15 cellular contexts compared by ENCODE assay signal in genomic region chr5:141517902-141518610, GRCh38. TPM values are rescaled to one million over a fixed set of nuclear protein-coding genes. Genes with fewer than 3 reads are reported as not detected.
DNase-seq lines count a peak whose midpoint lies in the region; ATAC-seq and TF ChIP-seq lines count a peak whose summit lies in the region.
"Had no signal": no experiment of that assay in that cellular context is flagged by ENCODE, and none has a peak within 500 bp of the region (broad histone marks: within the 10 kb centered on the region; RNA-seq: fewer than 3 reads in every experiment).

No MANE protein-coding gene starts in this region.

- peaks cover 6 to 48% of the 10 kb centered on the region in 2 experiments; a peak in 3 of 4 replicates for H3K79me1 ChIP-seq in IMR-90 (ENCODE audit: low read depth in 1 of 2, low read length in 2 of 2)

- intact Hi-C loops in IMR-90 (cut with micrococcal nuclease) (no loop called here), body of pancreas (cut with DNase I) (loop anchor here (10.0 kb wide), 1 partner anchor 103 kb away; the partner anchor contains the start of genes PCDHGA10 and PCDHGB7)

- peak overlapping the region; percentile 47; the same call in 1 of the 2 replicates for H2BK20ac ChIP-seq in IMR-90 (ENCODE audit: low read depth, low read length)

- H3K4me3 ChIP-seq in IMR-90 (ENCODE audit: insufficient read depth, low read depth, low read length): no peak overlapping the region
- H3K4me3 ChIP-seq in hepatocyte: no peak overlapping the region
- no peak overlapping the region for H3K4me3 ChIP-seq in skeletal muscle tissue (ENCODE audit: low read length in 3 of 3)
- no peak overlapping the region for H3K4me3 ChIP-seq in body of pancreas
- H3K4me3 ChIP-seq: lung, right atrium auricular region had no signal

- H3K27me3 ChIP-seq in IMR-90 (ENCODE audit: control insufficient read depth, insufficient read depth, low read length) (no peaks in the 10 kb centered on the region), hepatocyte (no peaks in the 10 kb centered on the region), skeletal muscle tissue (ENCODE audit: control insufficient read depth in 3 of 3, insufficient read depth in 3 of 3, low read length in 3 of 3) (no peaks in the 10 kb centered on the region), body of pancreas (no peaks in the 10 kb centered on the region)
- H3K27me3 ChIP-seq: right atrium auricular region had no signal

- no peak overlapping the region for H3K56ac ChIP-seq in IMR-90 (ENCODE audit: extremely low read depth, insufficient read depth, low read length)

- H3K27ac ChIP-seq in IMR-90 (ENCODE audit: insufficient read depth, low read length) (peak overlapping the region; percentile 77; the same call in 1 of the 2 replicates), hepatocyte (peak overlapping the region; percentile 48), skeletal muscle tissue (ENCODE audit: low read depth, low read length) (peak overlapping the region; percentile 96), body of pancreas (no peak overlapping the region)

- H3K4me1 ChIP-seq in IMR-90 (ENCODE audit: control insufficient read depth, insufficient read depth, low read length) (peaks cover 57% of the 10 kb centered on the region), hepatocyte (ENCODE audit: insufficient read depth) (peaks cover 38% of the 10 kb centered on the region), skeletal muscle tissue (ENCODE audit: control insufficient read depth in 3 of 3, insufficient read depth in 3 of 3, low read length in 3 of 3) (peaks cover 93 to 97% (median 96%) of the 10 kb centered on the region in 3 donors), body of pancreas (peaks cover 24% of the 10 kb centered on the region)

- BruUV-seq in IMR-90 (replicated peaks; lab: Mats Ljungman, UMichigan): no TSS peak

- TF ChIP-seq CTCF in IMR-90 (conservative IDR thresholded peaks at IDR 0.05; ENCODE audit: low read depth, low read length): no peak
- TF ChIP-seq CTCF in hepatocyte (IDR thresholded peaks at IDR 0.05; ENCODE audit: poor library complexity): no peak
- no peak for TF ChIP-seq CTCF in body of pancreas (IDR thresholded peaks at IDR 0.05)

- H2AK9ac ChIP-seq in IMR-90 (replicated peaks; ENCODE audit: low read depth, low read length, poor library complexity): peak overlapping the region; percentile 68

- 90% methylated on average over 2 of the region's 11 CpGs; no CpG with 5 or more reads in 1 of the 2 experiments for WGBS in IMR-90 (ENCODE audit: extremely low coverage in 2 of 2, insufficient read length in 1 of 2), 2 experiments
- WGBS in hepatocyte (ENCODE audit: low lambda C conversion rate, missing lambda C conversion rate): 65% methylated on average over 11 of the region's 11 CpGs
- 88% methylated on average over 11 of the region's 11 CpGs for WGBS in body of pancreas, 2 donors

- peak overlapping the region; percentile 56; the same call in 2 of the 3 replicates for H2BK15ac ChIP-seq in IMR-90 (ENCODE audit: low read depth, low read length)

- no peak for TF ChIP-seq POLR2A in IMR-90 (IDR thresholded peaks at IDR 0.05; ENCODE audit: low read depth, low read length)
- no peak for TF ChIP-seq POLR2A in body of pancreas (IDR thresholded peaks at IDR 0.05)

- H3K4me2 ChIP-seq in IMR-90 (ENCODE audit: low read depth, low read length) (no peak overlapping the region), hepatocyte (no peak overlapping the region)

- H3K9me3 ChIP-seq in IMR-90 (ENCODE audit: control insufficient read depth, insufficient read depth, low read length) (no peaks in the 10 kb centered on the region), hepatocyte (ENCODE audit: low read depth) (no peaks in the 10 kb centered on the region), skeletal muscle tissue (ENCODE audit: control insufficient read depth in 3 of 3, low read length in 3 of 3) (no peaks in the 10 kb centered on the region), body of pancreas (no peaks in the 10 kb centered on the region)
- H3K9me3 ChIP-seq: right atrium auricular region had no signal

- peak overlapping the region; percentile 6 for H2BK5ac ChIP-seq in IMR-90 (ENCODE audit: low read depth, low read length, poor library complexity, severe bottlenecking)

- 0 out of 2 replicates have a peak overlapping the region, but pooled peaks have one; percentile 34 for H3K18ac ChIP-seq in IMR-90 (ENCODE audit: low read depth, low read length)

- peak overlapping the region; percentile 79 for H2AK5ac ChIP-seq in IMR-90 (ENCODE audit: low read depth, low read length)

- in situ Hi-C loops in IMR-90 (cut with MboI; ENCODE audit: low sequenced_read_pairs): no loop called here

- CTCF ChIA-PET in IMR-90 (lab: Yijun Ruan, JAX): interaction anchor here (0.6 to 1.8 kb wide), 6 partner anchors 27 to 767 kb away, joined by 3 to 7 read pairs (median 4); partner anchors contain the start of gene PCDHB14

- peak overlapping the region; percentile 67 for H2BK120ac ChIP-seq in IMR-90 (ENCODE audit: low read depth, low read length)

- POLR2A ChIA-PET in IMR-90 (lab: Charles Lee; ENCODE audit: unreplicated experiment): interaction anchor here (0.5 to 0.6 kb wide), 2 partner anchors 31 to 50 kb away, joined by 3 to 8 read pairs; no protein-coding TSS in a partner anchor

- H3K9ac ChIP-seq in IMR-90 (ENCODE audit: low read depth, low read length) (no peak overlapping the region; the same call in 1 of the 2 replicates), skeletal muscle tissue (ENCODE audit: low read depth in 1 of 3, low read length in 3 of 3) (peak overlapping the region in 1 of 3 donors; percentile 15)

- no peaks in the 10 kb centered on the region for H3K79me2 ChIP-seq in hepatocyte

- peak overlapping the region in 1 of 2 experiments; percentile 53; a peak in 1 of 4 replicates for H4K8ac ChIP-seq in IMR-90 (ENCODE audit: low read depth in 2 of 2, low read length in 2 of 2)

- no peak for TF ChIP-seq RAD21 in IMR-90 (IDR thresholded peaks at IDR 0.05; ENCODE audit: low read length)

- H3K4ac ChIP-seq in IMR-90 (ENCODE audit: low read depth, low read length): peak overlapping the region; percentile 74; the same call in 1 of the 2 replicates

- DNase-seq in IMR-90 (peak; percentile 87), amniotic epithelial cell (ENCODE audit: low read depth) (peak; percentile 87), hepatocyte (ENCODE audit: low spot score) (no peak), HT-29 (ENCODE audit: low spot score) (no peak), midbrain (lab: John Stamatoyannopoulos, UW) (no peak), body of pancreas (no peak)
- DNase-seq: activated CD4-positive, alpha-beta T cell treated with anti-CD3 and anti-CD28 coated beads, Interleukin-2, amount 50 U/mL, for 1 hour; activated naive CD4-positive, alpha-beta T cell; MV-4-11; NCI-H446; PC-3; substantia nigra had no signal

- peaks cover 5% of the 10 kb centered on the region for H3K36me3 ChIP-seq in IMR-90 (ENCODE audit: control insufficient read depth, insufficient read depth, low read length)
- H3K36me3 ChIP-seq in hepatocyte (replicated peaks; ENCODE audit: insufficient read depth, low read depth): no peaks in the 10 kb centered on the region
- H3K36me3 ChIP-seq in skeletal muscle tissue (ENCODE audit: control insufficient read depth in 3 of 3, insufficient read depth in 3 of 3, low read length in 3 of 3): peaks cover 9 to 24% (median 16%) of the 10 kb centered on the region in 3 donors
- H3K36me3 ChIP-seq in body of pancreas (replicated peaks in 1 of 2; ENCODE audit: insufficient read depth in 1 of 2, low read depth in 2 of 2): peaks cover 0 to 14% of the 10 kb centered on the region in 2 donors

- ATAC-seq in IMR-90 (ENCODE audit: low read depth) (peak; percentile 42), body of pancreas (no peak)
- ATAC-seq: PC-3 had no signal

- dilution Hi-C loops in IMR-90 (cut with HindIII; ENCODE audit: low sequenced_read_pairs, unreplicated experiment): no loop called here

- no peaks in the 10 kb centered on the region for H3K9me2 ChIP-seq in hepatocyte (replicated peaks; ENCODE audit: insufficient read depth)

- no peak overlapping the region for H4K5ac ChIP-seq in IMR-90 (ENCODE audit: low read depth, low read length)

- peak overlapping the region; percentile 25; the same call in 1 of the 2 replicates for H3K23ac ChIP-seq in IMR-90 (ENCODE audit: low read depth, low read length)

- peaks cover 36% of the 10 kb centered on the region for H3K9me1 ChIP-seq in IMR-90 (ENCODE audit: insufficient read depth, low read length)

- H2AFZ ChIP-seq in IMR-90 (replicated peaks; ENCODE audit: low read length, poor library complexity): no peak overlapping the region
- no peak overlapping the region for H2AFZ ChIP-seq in hepatocyte

- peak overlapping the region; percentile 9; the same call in 1 of the 2 replicates for H4K91ac ChIP-seq in IMR-90 (ENCODE audit: insufficient read depth, low read depth, low read length)

- peak overlapping the region; percentile 34; the same call in 1 of the 2 replicates for H3K14ac ChIP-seq in IMR-90 (replicated peaks; ENCODE audit: low read depth, low read length)

- no peaks in the 10 kb centered on the region for H4K20me1 ChIP-seq in IMR-90 (ENCODE audit: insufficient read depth, low read length)
- H4K20me1 ChIP-seq in hepatocyte (ENCODE audit: insufficient read depth, poor library complexity, severe bottlenecking): no peaks in the 10 kb centered on the region

RNA-seq across cellular contexts. Expression of gene PCDHGC5, which starts 29.2 kb away (rescaled TPM):
- total RNA-seq in IMR-90 (2012; rRNA removed): 2.5 and 2.9 TPM in 2 replicates
- 3.8 TPM in 2 replicates for polyA plus RNA-seq in IMR-90 (2012; rRNA removed)
- 2.5 and 3.2 TPM in 2 replicates for polyA plus RNA-seq in IMR-90 (2012; cell fraction: cytosol; rRNA removed)
- polyA plus RNA-seq in IMR-90 (2012; cell fraction: nucleus; rRNA removed; ENCODE audit: low replicate concordance): 11.1 and 15.3 TPM in 2 replicates
- total RNA-seq in hepatocyte: 0.92 and 1.1 TPM in 2 replicates
- polyA plus RNA-seq in hepatocyte: 0.16 TPM in 1 of 2 replicates, not detected in the other
- total RNA-seq in skeletal muscle tissue: 2.1 TPM
- total RNA-seq in HT-29 (2014; rRNA removed; shearing (Covaris generic)): 0.61 TPM in 1 of 2 replicates, not detected in the other
- total RNA-seq in body of pancreas: 1 to 10 TPM; 2.0 to 3.1 TPM

RNA-seq across cellular contexts. Expression of gene PCDHGC4, which starts 33.2 kb away (rescaled TPM):
- total RNA-seq in IMR-90 (2012; rRNA removed) (1.1 and 1.6 TPM in 2 replicates), hepatocyte (0.44 and 1.5 TPM in 2 replicates), skeletal muscle tissue (3.7 TPM), body of pancreas (1 to 10 TPM; 1.6 to 2.0 TPM)
- polyA plus RNA-seq in IMR-90 (2012; rRNA removed) (0.60 and 0.65 TPM in 2 replicates), hepatocyte (0.15 and 0.35 TPM in 2 replicates)
- polyA plus RNA-seq in IMR-90 (2012; cell fraction: cytosol; rRNA removed): 0.12 and 0.24 TPM in 2 replicates
- 4.4 and 5.1 TPM in 2 replicates for polyA plus RNA-seq in IMR-90 (2012; cell fraction: nucleus; rRNA removed; ENCODE audit: low replicate concordance)
- 1.7 TPM in 1 of 2 replicates, not detected in the other for total RNA-seq in HT-29 (2014; rRNA removed; shearing (Covaris generic))

RNA-seq across cellular contexts. Expression of gene PCDHGC3, which starts 42.3 kb away (rescaled TPM):
- total RNA-seq in IMR-90 (2012; rRNA removed) (21.1 and 21.9 TPM in 2 replicates), hepatocyte (16.9 and 18.9 TPM in 2 replicates), skeletal muscle tissue (38.1 TPM), body of pancreas (10 to 100 TPM in 1 of 2 donors, 1 to 10 TPM in 1; 9.6 to 16.1 TPM)
- polyA plus RNA-seq in IMR-90 (2012; rRNA removed) (58.9 and 72.1 TPM in 2 replicates), hepatocyte (35.8 and 40.8 TPM in 2 replicates)
- polyA plus RNA-seq in IMR-90 (2012; cell fraction: cytosol; rRNA removed): 70.3 and 79.6 TPM in 2 replicates
- polyA plus RNA-seq in IMR-90 (2012; cell fraction: nucleus; rRNA removed; ENCODE audit: low replicate concordance): 18.5 and 26.3 TPM in 2 replicates
- total RNA-seq in HT-29 (2014; rRNA removed; shearing (Covaris generic)): 1.8 and 2.1 TPM in 2 replicates

Comparison
In these comparisons a context has a peak if more than half of its experiments do, and no peak if none do; other contexts are left out.
1. DNase-seq: peak in IMR-90 (single experiment) and amniotic epithelial cell (single experiment); none in hepatocyte (single experiment), HT-29 (single experiment), midbrain (single experiment) and body of pancreas (0 of 4).
2. H3K27ac ChIP-seq: peak in IMR-90 (single experiment), hepatocyte (single experiment) and skeletal muscle tissue (single experiment); none in body of pancreas (0 of 4).